22 cellular contexts compared by ENCODE assay signal in the genomic region with DNA sequence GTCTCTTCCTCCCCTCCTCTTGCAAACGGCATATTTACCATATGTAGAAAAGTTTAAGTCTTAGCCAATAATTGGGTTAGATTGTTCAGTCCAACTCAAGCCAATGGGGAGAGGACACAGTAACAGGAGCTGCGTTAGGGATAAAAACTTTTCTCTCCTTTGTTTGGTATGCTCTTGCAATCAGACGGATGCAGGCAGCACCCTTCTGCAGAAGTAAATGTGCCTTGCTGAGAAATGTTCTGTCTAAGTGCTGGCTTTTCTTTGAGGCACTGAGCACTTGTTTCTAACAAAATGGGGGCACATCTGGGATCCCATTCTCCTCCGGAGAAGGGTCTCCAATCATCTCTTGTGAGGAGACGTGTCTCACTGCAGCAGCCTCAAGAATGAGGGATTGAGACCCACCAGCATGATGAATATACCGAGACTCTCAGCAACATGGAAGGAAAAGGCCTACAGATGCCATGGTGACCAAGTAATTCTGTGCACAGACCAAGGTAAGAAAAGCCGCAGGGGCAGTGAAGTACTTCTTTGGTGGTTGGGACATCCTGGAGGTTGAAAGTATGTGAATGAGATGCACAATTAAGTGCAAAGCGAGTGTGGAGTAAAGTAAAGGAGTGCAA. TPM values are rescaled to one million over a fixed set of nuclear protein-coding genes. Genes with fewer than 3 reads are reported as not detected.
DNase-seq lines count a peak whose midpoint lies in the region; ATAC-seq and TF ChIP-seq lines count a peak whose summit lies in the region.
"Had no signal": no experiment of that assay in that cellular context is flagged by ENCODE, and none has a peak within 500 bp of the region (broad histone marks: within the 10 kb centered on the region; RNA-seq: fewer than 3 reads in every experiment).

No MANE protein-coding gene starts in this region.

- H4K20me1 ChIP-seq in HCT116 (ENCODE audit: insufficient read depth) = no peaks in the 10 kb centered on the region

- no peak for TF ChIP-seq POLR2A in HCT116 (IDR thresholded peaks at IDR 0.05; ENCODE audit: borderline replicate concordance, extremely low read depth, insufficient read depth, insufficient read length)

- peaks cover 41% of the 10 kb centered on the region for H3K9me3 Mint-ChIP-seq in activated CD4-positive, alpha-beta T cell treated with anti-CD3 and anti-CD28 coated beads for 36 hours (ENCODE audit: low read depth)
- peaks cover 56% of the 10 kb centered on the region for H3K9me3 Mint-ChIP-seq in mesothelial cell of epicardium

- no TSS peak for BruUV-seq in HCT116 (replicated peaks; lab: Mats Ljungman, UMichigan)

- POLR2A ChIA-PET in activated CD4-positive, alpha-beta T cell treated with anti-CD3 and anti-CD28 coated beads for 36 hours (lab: Charles Lee) = no interaction called here
- POLR2A ChIA-PET in HCT116 (lab: Charles Lee) = no interaction called here

- H3K36me3 Mint-ChIP-seq in activated CD4-positive, alpha-beta T cell treated with anti-CD3 and anti-CD28 coated beads for 36 hours (ENCODE audit: low read depth) = peaks cover 63% of the 10 kb centered on the region
- H3K36me3 Mint-ChIP-seq in mesothelial cell of epicardium = peaks cover 41% of the 10 kb centered on the region

- H3K4me1 ChIP-seq in HCT116 (ENCODE audit: control insufficient read depth in 1 of 2, insufficient read depth in 2 of 2, low read length in 2 of 2) = no peaks in the 10 kb centered on the region
- H3K4me1 ChIP-seq: left ventricle myocardium inferior, uterus had no signal

- H3K9me2 ChIP-seq in HCT116 (ENCODE audit: insufficient read depth) = no peaks in the 10 kb centered on the region

- H3K4me1 Mint-ChIP-seq in activated CD4-positive, alpha-beta T cell treated with anti-CD3 and anti-CD28 coated beads for 36 hours = no peaks in the 10 kb centered on the region
- no peaks in the 10 kb centered on the region for H3K4me1 Mint-ChIP-seq in mesothelial cell of epicardium
- H3K4me1 Mint-ChIP-seq: natural killer cell, T-cell had no signal

- H2AFZ ChIP-seq in HCT116 (ENCODE audit: low read depth, low read length, poor library complexity, severe bottlenecking) = no peak overlapping the region

- 0 out of 4 replicates have a peak, but pooled peaks cover 0 to 7% of the 10 kb centered on the region in 2 experiments for H3K36me3 ChIP-seq in HCT116 (ENCODE audit: control insufficient read depth in 1 of 2, insufficient read depth in 2 of 2, low read length in 2 of 2)
- H3K36me3 ChIP-seq: uterus had no signal

- H3K79me2 ChIP-seq in HCT116 (ENCODE audit: insufficient read depth, low read length) = no peaks in the 10 kb centered on the region

- intact Hi-C loops in activated CD4-positive, alpha-beta T cell treated with anti-CD3 and anti-CD28 coated beads for 36 hours (cut with DNase I, micrococcal nuclease) = no loop called here
- intact Hi-C loops in HCT116 (cut with micrococcal nuclease) = no loop called here

- no peak overlapping the region for H3K4me3 Mint-ChIP-seq in activated CD4-positive, alpha-beta T cell treated with anti-CD3 and anti-CD28 coated beads for 36 hours
- H3K4me3 Mint-ChIP-seq in mesothelial cell of epicardium = peak overlapping the region; percentile 50
- H3K4me3 Mint-ChIP-seq: natural killer cell, T-cell had no signal

- DNase-seq in activated CD4-positive, alpha-beta T cell treated with anti-CD3 and anti-CD28 coated beads for 36 hours = no peak
- no peak for DNase-seq in activated CD4-positive, alpha-beta T cell treated with anti-CD3 and anti-CD28 coated beads for 1 hour
- DNase-seq in HCT116 (ENCODE audit: low read depth, low spot score) (peak; percentile 7), astrocyte of the hippocampus (ENCODE audit: low read depth, low spot score) (peak; percentile 11), mesothelial cell of epicardium (ENCODE audit: low spot score in 2 of 2, unreplicated experiment in 2 of 2) (no peak), NOMO-1 treated with DMSO at 0.1 percent for 48 hours (lab: John Stamatoyannopoulos, UW; ENCODE audit: unreplicated experiment) (no peak), CD1c-positive myeloid dendritic cell (ENCODE audit: extremely low spot score) (no peak), NCI-H1105 (lab: John Stamatoyannopoulos, UW) (no peak)
- DNase-seq: activated effector memory CD4-positive, alpha-beta T cell treated with anti-CD3 and anti-CD28 coated beads, Interleukin-2, amount 50 U/mL, for 16 hours; Calu3; central memory CD4-positive, alpha-beta T cell; foreskin melanocyte; left ventricle myocardium inferior; MM.1S; natural killer cell; NCI-H2227 treated with DMSO at 0.1 percent for 48 hours; NCI-H774; PC-3; posterior cingulate gyrus; SHP77 treated with DMSO at 0.1 percent for 48 hours; T-cell; uterus had no signal

- CTCF ChIA-PET in activated CD4-positive, alpha-beta T cell treated with anti-CD3 and anti-CD28 coated beads for 36 hours (lab: Charles Lee) = no interaction called here
- CTCF ChIA-PET in HCT116 (lab: Charles Lee) = no interaction called here

- no peak for TF ChIP-seq RAD21 in HCT116 (IDR thresholded peaks at IDR 0.05; ENCODE audit: low read depth)

- H3K27me3 Mint-ChIP-seq in activated CD4-positive, alpha-beta T cell treated with anti-CD3 and anti-CD28 coated beads for 36 hours = no peaks in the 10 kb centered on the region
- H3K27me3 Mint-ChIP-seq in mesothelial cell of epicardium (ENCODE audit: low read depth) = no peaks in the 10 kb centered on the region
- H3K27me3 Mint-ChIP-seq: T-cell had no signal

- no peak overlapping the region; the same call in 1 of the 2 replicates for H3K27ac ChIP-seq in HCT116 (ENCODE audit: low read depth, low read length)
- H3K27ac ChIP-seq: left ventricle myocardium inferior, uterus had no signal

- H3K4me2 ChIP-seq in HCT116 (ENCODE audit: low read length) = no peak overlapping the region

- no peak for ATAC-seq in activated CD4-positive, alpha-beta T cell treated with anti-CD3 and anti-CD28 coated beads for 36 hours
- no peak for ATAC-seq in HCT116
- ATAC-seq: natural killer cell, PC-3, T-cell had no signal

- H3K27ac Mint-ChIP-seq in activated CD4-positive, alpha-beta T cell treated with anti-CD3 and anti-CD28 coated beads for 36 hours = peak overlapping the region; percentile 11
- no peak overlapping the region for H3K27ac Mint-ChIP-seq in mesothelial cell of epicardium
- H3K27ac Mint-ChIP-seq: natural killer cell had no signal

- H3K4me3 ChIP-seq in HCT116 (replicated peaks in 1 of 2; ENCODE audit: low read depth in 1 of 2, low read length in 2 of 2) = no peak overlapping the region
- H3K4me3 ChIP-seq: left ventricle myocardium inferior, uterus had no signal

- no peak overlapping the region for H3K9ac ChIP-seq in HCT116 (ENCODE audit: low read length)

- no peaks in the 10 kb centered on the region for H3K27me3 ChIP-seq in HCT116 (ENCODE audit: insufficient read depth, low read length)
- H3K27me3 ChIP-seq: uterus had no signal

- TF ChIP-seq CTCF in HCT116 (IDR thresholded peaks at IDR 0.05 in 2 of 3, conservative IDR thresholded peaks at IDR 0.05 in 1 of 3; ENCODE audit: borderline replicate concordance in 1 of 3, insufficient read depth in 1 of 3, low read depth in 2 of 3, low read length in 2 of 3) (no peak), mesothelial cell of epicardium (IDR thresholded peaks at IDR 0.05; ENCODE audit: unreplicated experiment) (no peak)

- RAD21 ChIA-PET in HCT116 (lab: Charles Lee; ENCODE audit: low non-redundant PET in 1 of 2, low total read pairs in 2 of 2, uncharacterized antibody in 2 of 2, unreplicated experiment in 2 of 2) = no interaction called here

- peaks cover 21 to 22% of the 10 kb centered on the region in 2 experiments; a peak in 3 of 4 replicates for H3K9me3 ChIP-seq in HCT116 (ENCODE audit: control insufficient read depth in 1 of 2, insufficient read depth in 1 of 2, low read depth in 1 of 2, low read length in 2 of 2)

TF ChIP-seq in HCT116, 20 proteins besides CTCF, POLR2A, EP300 and RAD21:
- TF ChIP-seq SRF (IDR thresholded peaks at IDR 0.05; ENCODE audit: low read depth) (no peak), CBX3 (IDR thresholded peaks at IDR 0.05; ENCODE audit: low read depth) (peak; percentile 99)
TF ChIP-seq in HCT116: peak in this region for 1.

RNA-seq across cellular contexts. Expression of a gene that starts 20.7 kb away (rescaled TPM):
- 1 to 10 TPM in 1 of 2 experiments, under 1 TPM in 1; 0.98 to 1.7 TPM for total RNA-seq in activated CD4-positive, alpha-beta T cell treated with anti-CD3 and anti-CD28 coated beads for 36 hours
- total RNA-seq in HCT116 (2021; ENCODE audit: unreplicated experiment) (10.6 TPM), mesothelial cell of epicardium (2.6 to 3.2 TPM (median 2.9 TPM) in 3 replicates)
- 7.0 and 8.4 TPM in 2 replicates for polyA plus RNA-seq in HCT116 (2012)

Comparison
In these comparisons a context has a peak if more than half of its experiments do, and no peak if none do; other contexts are left out.
1. DNase-seq: peak in HCT116 (single experiment) and astrocyte of the hippocampus (single experiment); none in activated CD4-positive, alpha-beta T cell treated with anti-CD3 and anti-CD28 coated beads for 36 hours (single experiment), activated CD4-positive, alpha-beta T cell treated with anti-CD3 and anti-CD28 coated beads for 1 hour (single experiment), mesothelial cell of epicardium (0 of 2), NOMO-1 treated with DMSO at 0.1 percent for 48 hours (single experiment), CD1c-positive myeloid dendritic cell (single experiment) and NCI-H1105 (single experiment).